1 cellular context compared by ENCODE assay signal in the genomic region with DNA sequence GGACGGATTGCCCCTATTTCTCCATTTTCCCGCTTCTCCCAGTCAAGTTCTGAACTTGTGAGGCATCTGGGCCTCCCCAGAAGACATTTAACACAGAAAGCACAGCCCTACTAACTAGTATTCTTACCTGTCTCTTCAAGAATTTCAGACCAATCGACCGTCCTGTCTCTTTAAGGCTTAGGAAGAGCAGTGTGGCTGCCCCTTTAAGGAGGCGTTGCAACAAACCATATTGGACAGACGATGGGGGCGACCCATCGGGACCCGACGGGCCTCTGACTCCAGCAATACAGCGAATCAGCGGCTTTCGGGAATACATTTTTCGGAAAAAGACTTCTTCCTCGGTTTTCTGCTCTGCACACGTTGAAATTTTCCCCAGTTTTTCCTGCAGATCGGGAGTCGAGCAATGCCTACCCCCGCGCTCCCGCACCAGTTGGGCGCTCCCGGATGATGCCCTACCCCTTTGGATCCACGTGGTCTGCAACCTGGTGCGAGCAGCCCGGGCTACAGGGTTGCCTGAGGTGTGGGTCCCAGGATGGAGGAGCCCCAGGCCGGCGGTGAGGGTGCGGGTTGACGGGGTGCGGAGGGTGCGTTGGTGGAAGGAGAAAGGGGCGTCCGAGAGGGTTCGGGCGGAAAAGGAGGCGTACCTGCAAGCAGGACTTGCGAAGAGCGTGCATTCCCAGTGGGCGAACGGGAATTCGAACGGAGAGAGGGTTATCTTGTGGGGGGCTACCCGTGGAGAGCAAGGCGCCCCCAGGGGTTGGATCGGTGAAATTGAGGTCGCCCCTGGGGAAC.
TF ChIP-seq lines count a peak whose summit lies in the region.

A gene with protein sequence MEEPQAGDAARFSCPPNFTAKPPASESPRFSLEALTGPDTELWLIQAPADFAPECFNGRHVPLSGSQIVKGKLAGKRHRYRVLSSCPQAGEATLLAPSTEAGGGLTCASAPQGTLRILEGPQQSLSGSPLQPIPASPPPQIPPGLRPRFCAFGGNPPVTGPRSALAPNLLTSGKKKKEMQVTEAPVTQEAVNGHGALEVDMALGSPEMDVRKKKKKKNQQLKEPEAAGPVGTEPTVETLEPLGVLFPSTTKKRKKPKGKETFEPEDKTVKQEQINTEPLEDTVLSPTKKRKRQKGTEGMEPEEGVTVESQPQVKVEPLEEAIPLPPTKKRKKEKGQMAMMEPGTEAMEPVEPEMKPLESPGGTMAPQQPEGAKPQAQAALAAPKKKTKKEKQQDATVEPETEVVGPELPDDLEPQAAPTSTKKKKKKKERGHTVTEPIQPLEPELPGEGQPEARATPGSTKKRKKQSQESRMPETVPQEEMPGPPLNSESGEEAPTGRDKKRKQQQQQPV (plus strand): TSS at position 480 of the 792 bp plus-strand sequence. CDS start 53 bp downstream, at position 533.

TF ChIP-seq in HepG2, 621 proteins besides CTCF, POLR2A, EP300 and RAD21 (continued from another document and continues in another):
- TF ChIP-seq, protein P1, sequence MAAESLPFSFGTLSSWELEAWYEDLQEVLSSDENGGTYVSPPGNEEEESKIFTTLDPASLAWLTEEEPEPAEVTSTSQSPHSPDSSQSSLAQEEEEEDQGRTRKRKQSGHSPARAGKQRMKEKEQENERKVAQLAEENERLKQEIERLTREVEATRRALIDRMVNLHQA (CRISPR knock-in tag; IDR thresholded peaks at IDR 0.05): no peak
- no peak for TF ChIP-seq ZNF18 (CRISPR knock-in tag; IDR thresholded peaks at IDR 0.05; ENCODE audit: insufficient replicate concordance)
- no peak for TF ChIP-seq MIER2 (CRISPR knock-in tag; IDR thresholded peaks at IDR 0.05)
- TF ChIP-seq, protein P2, sequence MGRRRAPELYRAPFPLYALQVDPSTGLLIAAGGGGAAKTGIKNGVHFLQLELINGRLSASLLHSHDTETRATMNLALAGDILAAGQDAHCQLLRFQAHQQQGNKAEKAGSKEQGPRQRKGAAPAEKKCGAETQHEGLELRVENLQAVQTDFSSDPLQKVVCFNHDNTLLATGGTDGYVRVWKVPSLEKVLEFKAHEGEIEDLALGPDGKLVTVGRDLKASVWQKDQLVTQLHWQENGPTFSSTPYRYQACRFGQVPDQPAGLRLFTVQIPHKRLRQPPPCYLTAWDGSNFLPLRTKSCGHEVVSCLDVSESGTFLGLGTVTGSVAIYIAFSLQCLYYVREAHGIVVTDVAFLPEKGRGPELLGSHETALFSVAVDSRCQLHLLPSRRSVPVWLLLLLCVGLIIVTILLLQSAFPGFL (CRISPR knock-in tag; IDR thresholded peaks at IDR 0.05): no peak
- TF ChIP-seq ZNF335 (CRISPR knock-in tag; IDR thresholded peaks at IDR 0.05): peak; percentile 39; the same call in 1 of the 2 replicates
- 0 out of 2 replicates have a peak, but pooled peaks have one; percentile 10 for TF ChIP-seq MLX (CRISPR knock-in tag; IDR thresholded peaks at IDR 0.05)
- TF ChIP-seq ETV6 (CRISPR knock-in tag; conservative IDR thresholded peaks at IDR 0.05): no peak
- peak; percentile 34; the same call in 1 of the 2 replicates for TF ChIP-seq ZBTB38 (CRISPR knock-in tag; IDR thresholded peaks at IDR 0.05)
- no peak for TF ChIP-seq CENPBD1 (CRISPR knock-in tag; IDR thresholded peaks at IDR 0.05; ENCODE audit: borderline replicate concordance, low read depth)
- TF ChIP-seq ZNF839 (CRISPR knock-in tag; IDR thresholded peaks at IDR 0.05; ENCODE audit: borderline replicate concordance): no peak
- no peak for TF ChIP-seq ZXDC (CRISPR knock-in tag; IDR thresholded peaks at IDR 0.05)
- no peak for TF ChIP-seq SP1 (IDR thresholded peaks at IDR 0.05)
- peak; percentile 79 for TF ChIP-seq SP1 (CRISPR knock-in tag; IDR thresholded peaks at IDR 0.05)
- TF ChIP-seq, protein P3, sequence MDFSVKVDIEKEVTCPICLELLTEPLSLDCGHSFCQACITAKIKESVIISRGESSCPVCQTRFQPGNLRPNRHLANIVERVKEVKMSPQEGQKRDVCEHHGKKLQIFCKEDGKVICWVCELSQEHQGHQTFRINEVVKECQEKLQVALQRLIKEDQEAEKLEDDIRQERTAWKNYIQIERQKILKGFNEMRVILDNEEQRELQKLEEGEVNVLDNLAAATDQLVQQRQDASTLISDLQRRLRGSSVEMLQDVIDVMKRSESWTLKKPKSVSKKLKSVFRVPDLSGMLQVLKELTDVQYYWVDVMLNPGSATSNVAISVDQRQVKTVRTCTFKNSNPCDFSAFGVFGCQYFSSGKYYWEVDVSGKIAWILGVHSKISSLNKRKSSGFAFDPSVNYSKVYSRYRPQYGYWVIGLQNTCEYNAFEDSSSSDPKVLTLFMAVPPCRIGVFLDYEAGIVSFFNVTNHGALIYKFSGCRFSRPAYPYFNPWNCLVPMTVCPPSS (IDR thresholded peaks at IDR 0.05): no peak
- TF ChIP-seq ZBTB26 (CRISPR knock-in tag; IDR thresholded peaks at IDR 0.05; ENCODE audit: borderline replicate concordance): no peak; the same call in 1 of the 2 replicates
- peak; percentile 62; the same call in 1 of the 2 replicates for TF ChIP-seq KAT8 (CRISPR knock-in tag; IDR thresholded peaks at IDR 0.05)
- TF ChIP-seq ZNF281 (CRISPR knock-in tag; IDR thresholded peaks at IDR 0.05; ENCODE audit: borderline replicate concordance): no peak
- no peak for TF ChIP-seq NFE2 (CRISPR knock-in tag; IDR thresholded peaks at IDR 0.05)
- peak; percentile 35; the same call in 1 of the 2 replicates for TF ChIP-seq USF2 (IDR thresholded peaks at IDR 0.05; ENCODE audit: low read depth, low read length)
- peak; percentile 64; the same call in 1 of the 2 replicates for TF ChIP-seq USF2 (CRISPR knock-in tag; IDR thresholded peaks at IDR 0.05; ENCODE audit: borderline replicate concordance)
- no peak for TF ChIP-seq HMG20B (CRISPR knock-in tag; conservative IDR thresholded peaks at IDR 0.05)
- TF ChIP-seq CENPT (CRISPR knock-in tag; IDR thresholded peaks at IDR 0.05; ENCODE audit: low read depth): no peak
- TF ChIP-seq, protein P4, sequence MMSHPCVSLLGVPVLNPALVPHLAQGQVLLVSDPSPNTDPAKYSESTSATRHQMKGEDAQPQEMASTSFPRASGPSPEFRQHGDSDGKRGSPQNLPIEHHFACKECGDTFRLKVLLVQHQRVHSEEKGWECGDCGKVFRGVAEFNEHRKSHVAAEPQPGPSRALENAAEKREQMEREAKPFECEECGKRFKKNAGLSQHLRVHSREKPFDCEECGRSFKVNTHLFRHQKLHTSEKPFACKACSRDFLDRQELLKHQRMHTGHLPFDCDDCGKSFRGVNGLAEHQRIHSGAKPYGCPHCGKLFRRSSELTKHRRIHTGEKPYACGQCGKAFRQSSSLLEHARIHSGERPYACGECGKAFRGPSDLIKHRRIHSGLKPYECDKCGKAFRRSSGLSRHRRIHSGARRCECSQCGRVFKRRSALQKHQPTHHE (CRISPR knock-in tag; IDR thresholded peaks at IDR 0.05; ENCODE audit: borderline replicate concordance): no peak
- no peak for TF ChIP-seq ZNF207 (IDR thresholded peaks at IDR 0.05; ENCODE audit: borderline replicate concordance)
- TF ChIP-seq SNAI1 (CRISPR knock-in tag; IDR thresholded peaks at IDR 0.05; ENCODE audit: borderline replicate concordance): no peak
- TF ChIP-seq ZNF101 (CRISPR knock-in tag; IDR thresholded peaks at IDR 0.05; ENCODE audit: borderline replicate concordance, low read depth): peak; percentile 41; the same call in 1 of the 2 replicates
- no peak for TF ChIP-seq ZNF557 (CRISPR knock-in tag; IDR thresholded peaks at IDR 0.05)
- TF ChIP-seq ATF6 (CRISPR knock-in tag; conservative IDR thresholded peaks at IDR 0.05): no peak
- TF ChIP-seq EED (CRISPR knock-in tag; IDR thresholded peaks at IDR 0.05): no peak
- no peak for TF ChIP-seq RBM22 (optimal IDR thresholded peaks at IDR 0.05; ENCODE audit: low read length)
- TF ChIP-seq IKZF1 (IDR thresholded peaks at IDR 0.05): no peak
- TF ChIP-seq FOXJ3 (CRISPR knock-in tag; IDR thresholded peaks at IDR 0.05; ENCODE audit: borderline replicate concordance): no peak
- peak; percentile 76; the same call in 1 of the 2 replicates for TF ChIP-seq ZNF343 (CRISPR knock-in tag; IDR thresholded peaks at IDR 0.05)
